Comparison of ENCODE assay signal across 10 cellular contexts in genomic region chr2:47898089-47898731, GRCh38. TPM values are rescaled to one million over a fixed set of nuclear protein-coding genes. Genes with fewer than 3 reads are reported as not detected.
DNase-seq lines count a peak whose midpoint lies in the region; ATAC-seq, FAIRE-seq and TF ChIP-seq lines count a peak whose summit lies in the region.
"Had no signal": no experiment of that assay in that cellular context is flagged by ENCODE, and none has a peak within 500 bp of the region (broad histone marks: within the 10 kb centered on the region; RNA-seq: fewer than 3 reads in every experiment).

No MANE protein-coding gene starts in this region.

- peak overlapping the region; percentile 65 to 73 for H3K27ac Mint-ChIP-seq in activated naive CD4-positive, alpha-beta T cell treated with anti-CD3 and anti-CD28 coated beads, Interleukin-2, amount 50 U/mL, for 72 hours
- no peak overlapping the region for H3K27ac Mint-ChIP-seq in astrocyte (ENCODE audit: unreplicated experiment)
- peak overlapping the region in 1 of 2 donors; percentile 75 for H3K27ac Mint-ChIP-seq in stimulated activated naive CD8-positive, alpha-beta T cell treated with anti-CD3 and anti-CD28 coated beads, Interleukin-15, amount 100 ng/mL, for 72 hours

- no peak overlapping the region for H3K9ac ChIP-seq in astrocyte (ENCODE audit: low read length)

- H3K9me3 ChIP-seq in astrocyte (ENCODE audit: insufficient read depth, low read depth, low read length) = no peaks in the 10 kb centered on the region

- peaks cover 44% of the 10 kb centered on the region for H3K4me1 Mint-ChIP-seq in astrocyte (ENCODE audit: low read depth, unreplicated experiment)
- H3K4me1 Mint-ChIP-seq in stimulated activated naive CD8-positive, alpha-beta T cell treated with anti-CD3 and anti-CD28 coated beads, Interleukin-15, amount 100 ng/mL, for 72 hours = peaks cover 73% of the 10 kb centered on the region

- H3K4me3 Mint-ChIP-seq in astrocyte (ENCODE audit: unreplicated experiment) = no peak overlapping the region
- H3K4me3 Mint-ChIP-seq in stimulated activated naive CD8-positive, alpha-beta T cell treated with anti-CD3 and anti-CD28 coated beads, Interleukin-15, amount 100 ng/mL, for 72 hours = peak overlapping the region; percentile 55 to 56

- H3K79me2 ChIP-seq in astrocyte (ENCODE audit: insufficient read depth, low read length) = peaks cover 98% of the 10 kb centered on the region

- no peak for TF ChIP-seq CTCF in astrocyte (IDR thresholded peaks at IDR 0.05; ENCODE audit: insufficient read depth, low read depth, low read length)

- no peak for FAIRE-seq in astrocyte (lab: Jason Lieb, UNC)
- FAIRE-seq: frontal cortex, HepG2 had no signal

- no peak overlapping the region for H3K27ac ChIP-seq in astrocyte (ENCODE audit: low read depth, low read length)

- peaks cover under 1% of the 10 kb centered on the region for H3K4me1 ChIP-seq in astrocyte (ENCODE audit: insufficient read depth, low read length)

- H2AFZ ChIP-seq in astrocyte (ENCODE audit: low read depth, low read length) = no peak overlapping the region

- H3K9me3 Mint-ChIP-seq in activated naive CD4-positive, alpha-beta T cell treated with anti-CD3 and anti-CD28 coated beads, Interleukin-2, amount 50 U/mL, for 72 hours = no peaks in the 10 kb centered on the region
- no peaks in the 10 kb centered on the region for H3K9me3 Mint-ChIP-seq in astrocyte (ENCODE audit: unreplicated experiment)
- H3K9me3 Mint-ChIP-seq in stimulated activated naive CD8-positive, alpha-beta T cell treated with anti-CD3 and anti-CD28 coated beads, Interleukin-15, amount 100 ng/mL, for 72 hours = no peaks in the 10 kb centered on the region

- peak overlapping the region; percentile 17 for H3K4me2 ChIP-seq in astrocyte (ENCODE audit: low read length)

- ATAC-seq in activated naive CD4-positive, alpha-beta T cell treated with anti-CD3 and anti-CD28 coated beads, Interleukin-2, amount 50 U/mL, for 72 hours = peak; percentile 69 to 79
- ATAC-seq in HG03175 (IDR thresholded peaks at IDR 0.05; ENCODE audit: unreplicated experiment) = peak; percentile 57
- ATAC-seq in stimulated activated naive CD8-positive, alpha-beta T cell treated with anti-CD3 and anti-CD28 coated beads, Interleukin-15, amount 100 ng/mL, for 72 hours = peak; percentile 90
- ATAC-seq: HepG2 had no signal

- H3K27me3 Mint-ChIP-seq in astrocyte (ENCODE audit: low read depth, unreplicated experiment) = no peaks in the 10 kb centered on the region
- H3K27me3 Mint-ChIP-seq in stimulated activated naive CD8-positive, alpha-beta T cell treated with anti-CD3 and anti-CD28 coated beads, Interleukin-15, amount 100 ng/mL, for 72 hours = no peaks in the 10 kb centered on the region

- no peak overlapping the region for H3K4me3 ChIP-seq in astrocyte (ENCODE audit: insufficient read depth, low read depth, low read length)

- no peaks in the 10 kb centered on the region for H3K36me3 ChIP-seq in astrocyte (ENCODE audit: insufficient read depth, low read length)

- no peak for DNase-seq in activated naive CD4-positive, alpha-beta T cell treated with anti-CD3 and anti-CD28 coated beads, Interleukin-2, amount 50 U/mL, for 72 hours (ENCODE audit: low spot score in 2 of 2)
- DNase-seq in activated naive CD4-positive, alpha-beta T cell treated with anti-CD3 and anti-CD28 coated beads, Interleukin-2, amount 50 U/mL, for 16 hours = no peak
- no peak for DNase-seq in astrocyte (ENCODE audit: low read depth)
- DNase-seq in stimulated activated naive CD8-positive, alpha-beta T cell treated with anti-CD3 and anti-CD28 coated beads, Interleukin-15, amount 100 ng/mL, for 72 hours = no peak
- DNase-seq in HuH-7.5 (ENCODE audit: low spot score) = no peak
- no peak for DNase-seq in SKM-1 (lab: John Stamatoyannopoulos, UW; ENCODE audit: unreplicated experiment)
- DNase-seq in cortex of kidney (lab: John Stamatoyannopoulos, UW) = no peak

- H4K20me1 ChIP-seq in astrocyte (ENCODE audit: insufficient read depth, low read length) = peaks cover 89% of the 10 kb centered on the region

- no peaks in the 10 kb centered on the region for H3K27me3 ChIP-seq in astrocyte (ENCODE audit: insufficient read depth, low read length)

- peaks cover 0 to 22% of the 10 kb centered on the region in 2 donors for H3K36me3 Mint-ChIP-seq in activated naive CD4-positive, alpha-beta T cell treated with anti-CD3 and anti-CD28 coated beads, Interleukin-2, amount 50 U/mL, for 72 hours
- no peaks in the 10 kb centered on the region for H3K36me3 Mint-ChIP-seq in astrocyte (ENCODE audit: low read depth, unreplicated experiment)

RNA-seq across cellular contexts. Expression of gene FBXO11, which starts 8.1 kb away (rescaled TPM):
- total RNA-seq in activated naive CD4-positive, alpha-beta T cell treated with anti-CD3 and anti-CD28 coated beads, Interleukin-2, amount 50 U/mL, for 72 hours = 10 to 100 TPM; 42.2 to 54.2 TPM
- 65.3 and 70.8 TPM in 2 replicates for total RNA-seq in astrocyte
